ENCODE assay signal across 20 cellular contexts in the genomic region with DNA sequence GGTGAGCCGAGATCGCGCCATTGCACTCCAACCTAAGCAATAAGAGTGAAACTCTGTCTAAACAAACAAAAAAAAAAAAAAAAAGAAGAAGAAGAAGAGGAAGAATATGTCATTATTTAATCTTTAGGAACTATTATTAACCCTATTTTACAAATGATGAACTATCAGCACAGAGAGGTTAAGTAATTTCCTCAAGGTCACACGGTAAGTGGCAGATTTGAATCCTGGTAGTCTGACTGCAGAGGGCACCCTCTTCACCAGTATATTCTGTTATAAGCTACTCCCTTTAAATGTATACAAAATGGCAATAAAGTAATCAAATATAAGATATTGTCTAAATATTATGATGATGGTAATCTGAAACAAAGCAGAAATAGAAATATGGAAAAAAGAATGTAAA.
"Had no signal": no experiment of that assay in that cellular context is flagged by ENCODE, and none has a peak within 500 bp of the region (broad histone marks: within the 10 kb centered on the region; RNA-seq: fewer than 3 reads in every experiment).

No MANE protein-coding gene starts in this region.

- H3K9ac ChIP-seq: SK-N-SH had no signal

- DNase-seq: KBM-7, NCI-H1092, NCI-H1105 treated with DMSO at 0.1 percent for 48 hours, NCI-H1417 treated with DMSO at 0.1 percent for 48 hours, NCI-H146, NCI-H1694 treated with DMSO at 0.1 percent for 48 hours, NCI-H1930, NCI-H2081, NCI-H2107, NCI-H2227 treated with DMSO at 0.1 percent for 48 hours, NCI-H524, NCI-H526 treated with DMSO at 0.1 percent for 48 hours, NCI-H774, PC-3, SHP77, SK-N-SH, T-helper 1 cell had no signal

- ATAC-seq: Panc1, PC-3 had no signal

- H3K9me3 Mint-ChIP-seq: IgD-negative memory B cell had no signal

- H3K27me3 Mint-ChIP-seq: IgD-negative memory B cell had no signal

- H3K9me3 ChIP-seq: SK-N-SH had no signal

- H3K4me3 Mint-ChIP-seq: IgD-negative memory B cell had no signal

- H3K4me2 ChIP-seq: SK-N-SH had no signal

- H3K27ac ChIP-seq: RWPE1 had no signal

- H3K27ac Mint-ChIP-seq: IgD-negative memory B cell had no signal
